10 cellular contexts compared by ENCODE assay signal in the genomic region with DNA sequence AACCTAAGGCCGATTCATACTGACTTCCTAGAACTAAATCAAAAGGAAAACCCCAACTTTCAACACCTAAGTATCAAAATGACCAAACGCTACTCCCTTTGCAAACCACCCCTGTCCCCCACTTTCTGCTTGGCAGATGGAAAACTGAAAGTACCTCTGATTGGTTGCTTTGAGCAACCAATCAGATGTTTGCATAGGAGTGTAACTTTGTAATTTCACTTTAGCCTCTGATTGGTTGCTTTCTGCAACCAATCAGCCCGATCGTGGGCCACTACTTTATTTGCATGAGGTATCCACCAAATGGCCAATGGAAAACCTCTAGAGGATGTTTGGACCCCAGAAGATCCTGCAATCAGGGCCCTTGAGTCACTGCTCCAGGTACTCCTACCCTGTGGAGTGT. TPM values are rescaled to one million over a fixed set of nuclear protein-coding genes. Genes with fewer than 3 reads are reported as not detected.
DNase-seq lines count a peak whose midpoint lies in the region; ATAC-seq lines count a peak whose summit lies in the region.
"Had no signal": no experiment of that assay in that cellular context is flagged by ENCODE, and none has a peak within 500 bp of the region (broad histone marks: within the 10 kb centered on the region; RNA-seq: fewer than 3 reads in every experiment).

No MANE protein-coding gene starts in this region.

- H3K27me3 Mint-ChIP-seq in activated CD4-positive, alpha-beta T cell treated with anti-CD3 and anti-CD28 coated beads for 36 hours, result no peaks in the 10 kb centered on the region
- H3K27me3 Mint-ChIP-seq in activated CD8-positive, alpha-beta memory T cell treated with anti-CD3 and anti-CD28 coated beads, Interleukin-2, amount 10 ng/mL, durations not matched to agents 7 days and 5 days, result no peaks in the 10 kb centered on the region

- peak; percentile 55 for DNase-seq in activated CD4-positive, alpha-beta T cell treated with anti-CD3 and anti-CD28 coated beads for 36 hours
- DNase-seq in activated CD4-positive, alpha-beta T cell treated with anti-CD3 and anti-CD28 coated beads for 4 hours, result no peak
- peak; percentile 79 for DNase-seq in activated CD8-positive, alpha-beta memory T cell treated with anti-CD3 and anti-CD28 coated beads, Interleukin-2, amount 10 ng/mL, durations not matched to agents 7 days and 5 days
- DNase-seq in pons (ENCODE audit: low spot score), result peak; percentile 42
- no peak for DNase-seq in NCI-H2081 treated with DMSO at 0.1 percent for 48 hours (lab: John Stamatoyannopoulos, UW)
- DNase-seq in DMS114 treated with DMSO at 0.1 percent for 48 hours (lab: John Stamatoyannopoulos, UW; ENCODE audit: unreplicated experiment), result no peak
- no peak for DNase-seq in EL
- DNase-seq: left lung, NCI-H1048 had no signal

- H3K4me1 Mint-ChIP-seq in activated CD4-positive, alpha-beta T cell treated with anti-CD3 and anti-CD28 coated beads for 36 hours, result peaks cover 19% of the 10 kb centered on the region
- peaks cover 22% of the 10 kb centered on the region for H3K4me1 Mint-ChIP-seq in activated CD8-positive, alpha-beta memory T cell treated with anti-CD3 and anti-CD28 coated beads, Interleukin-2, amount 10 ng/mL, durations not matched to agents 7 days and 5 days

- CTCF ChIA-PET in activated CD4-positive, alpha-beta T cell treated with anti-CD3 and anti-CD28 coated beads for 36 hours (lab: Charles Lee), result interaction anchor here (1.8 kb wide), 1 partner anchor 387 kb away, joined by 4 read pairs; no protein-coding TSS in a partner anchor
- CTCF ChIA-PET in activated CD8-positive, alpha-beta memory T cell treated with anti-CD3 and anti-CD28 coated beads, Interleukin-2, amount 10 ng/mL, durations not matched to agents 7 days and 5 days (lab: Charles Lee), result interaction anchor here (1.0 kb wide), 1 partner anchor 90 kb away, joined by 4 read pairs; no protein-coding TSS in a partner anchor

- peak; percentile 85 for ATAC-seq in activated CD4-positive, alpha-beta T cell treated with anti-CD3 and anti-CD28 coated beads for 36 hours
- peak; percentile 51 for ATAC-seq in HG03175 (IDR thresholded peaks at IDR 0.05; ENCODE audit: unreplicated experiment)
- ATAC-seq in activated CD8-positive, alpha-beta memory T cell treated with anti-CD3 and anti-CD28 coated beads, Interleukin-2, amount 10 ng/mL, durations not matched to agents 7 days and 5 days, result peak; percentile 90

- POLR2A ChIA-PET in activated CD4-positive, alpha-beta T cell treated with anti-CD3 and anti-CD28 coated beads for 36 hours (lab: Charles Lee), result no interaction called here

- H3K4me3 Mint-ChIP-seq in activated CD4-positive, alpha-beta T cell treated with anti-CD3 and anti-CD28 coated beads for 36 hours, result no peak overlapping the region
- peak overlapping the region; percentile 59 for H3K4me3 Mint-ChIP-seq in activated CD8-positive, alpha-beta memory T cell treated with anti-CD3 and anti-CD28 coated beads, Interleukin-2, amount 10 ng/mL, durations not matched to agents 7 days and 5 days

- H3K27ac Mint-ChIP-seq in activated CD4-positive, alpha-beta T cell treated with anti-CD3 and anti-CD28 coated beads for 36 hours, result peak overlapping the region; percentile 5
- peak overlapping the region; percentile 78 for H3K27ac Mint-ChIP-seq in activated CD8-positive, alpha-beta memory T cell treated with anti-CD3 and anti-CD28 coated beads, Interleukin-2, amount 10 ng/mL, durations not matched to agents 7 days and 5 days

- no peaks in the 10 kb centered on the region for H3K9me3 Mint-ChIP-seq in activated CD4-positive, alpha-beta T cell treated with anti-CD3 and anti-CD28 coated beads for 36 hours (ENCODE audit: low read depth)
- H3K9me3 Mint-ChIP-seq in activated CD8-positive, alpha-beta memory T cell treated with anti-CD3 and anti-CD28 coated beads, Interleukin-2, amount 10 ng/mL, durations not matched to agents 7 days and 5 days (ENCODE audit: low read depth), result no peaks in the 10 kb centered on the region

- intact Hi-C loops in activated CD4-positive, alpha-beta T cell treated with anti-CD3 and anti-CD28 coated beads for 36 hours (cut with DNase I, micrococcal nuclease), result loop anchor here (1.0 kb wide), 2 partner anchors 15 to 86 kb away; no protein-coding TSS in a partner anchor

- H3K36me3 Mint-ChIP-seq in activated CD4-positive, alpha-beta T cell treated with anti-CD3 and anti-CD28 coated beads for 36 hours (ENCODE audit: low read depth), result no peaks in the 10 kb centered on the region
- H3K36me3 Mint-ChIP-seq in activated CD8-positive, alpha-beta memory T cell treated with anti-CD3 and anti-CD28 coated beads, Interleukin-2, amount 10 ng/mL, durations not matched to agents 7 days and 5 days, result no peaks in the 10 kb centered on the region

RNA-seq across cellular contexts. Expression of a gene that starts 12.3 kb away (rescaled TPM):
- 10 to 100 TPM; 28.1 to 35.5 TPM for total RNA-seq in activated CD4-positive, alpha-beta T cell treated with anti-CD3 and anti-CD28 coated beads for 36 hours
- total RNA-seq in activated CD8-positive, alpha-beta memory T cell treated with anti-CD3 and anti-CD28 coated beads, Interleukin-2, amount 10 ng/mL, durations not matched to agents 7 days and 5 days, result 10 to 100 TPM; 42.8 to 59.3 TPM

Comparison
In these comparisons a context has a peak if more than half of its experiments do, and no peak if none do; other contexts are left out.
1. DNase-seq: peak in activated CD4-positive, alpha-beta T cell treated with anti-CD3 and anti-CD28 coated beads for 36 hours (single experiment), activated CD8-positive, alpha-beta memory T cell treated with anti-CD3 and anti-CD28 coated beads, Interleukin-2, amount 10 ng/mL, durations not matched to agents 7 days and 5 days (single experiment) and pons (single experiment); none in activated CD4-positive, alpha-beta T cell treated with anti-CD3 and anti-CD28 coated beads for 4 hours (0 of 2), NCI-H2081 treated with DMSO at 0.1 percent for 48 hours (single experiment), DMS114 treated with DMSO at 0.1 percent for 48 hours (single experiment) and EL (single experiment).
2. Peak in every context shown above with its lines, with median percentiles within 50 percentile points of each other: ATAC-seq.